In the genomic region with DNA sequence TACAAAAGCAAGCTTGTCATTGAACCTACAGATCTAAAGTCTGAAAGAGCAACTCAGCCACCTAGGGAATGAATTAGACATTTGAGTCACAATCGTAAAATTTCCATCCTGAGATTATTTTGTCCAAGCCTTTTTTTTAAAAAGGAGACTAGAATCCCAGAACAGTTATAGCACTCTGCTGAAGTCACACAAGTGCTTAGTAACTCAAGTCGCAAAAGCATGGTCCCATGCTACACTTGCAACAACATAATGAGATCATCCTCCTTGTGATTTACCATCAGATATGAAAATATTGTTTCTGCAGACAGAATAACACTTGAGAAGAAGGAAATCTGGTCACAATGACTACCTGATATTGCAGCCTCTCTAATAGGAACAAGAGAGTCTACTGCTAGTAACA, we compare ENCODE assay signal across 32 cellular contexts.
DNase-seq lines count a peak whose midpoint lies in the region; TF ChIP-seq lines count a peak whose summit lies in the region.
"Had no signal": no experiment of that assay in that cellular context is flagged by ENCODE, and none has a peak within 500 bp of the region (broad histone marks: within the 10 kb centered on the region; RNA-seq: fewer than 3 reads in every experiment).

No MANE protein-coding gene starts in this region.

- peak overlapping the region; percentile 98 for H3K27ac Mint-ChIP-seq in endothelial cell (ENCODE audit: unreplicated experiment)
- H3K27ac Mint-ChIP-seq in neural progenitor cell, result peak overlapping the region; percentile 29
- H3K27ac Mint-ChIP-seq: activated CD4-positive, alpha-beta memory T cell treated with anti-CD3 and anti-CD28 coated beads for 36 hours; activated naive CD4-positive, alpha-beta T cell treated with anti-CD3 and anti-CD28 coated beads, Interleukin-2, amount 10 ng/mL, durations not matched to agents 7 days and 5 days; stimulated activated memory B cell treated with anti-CD40 and anti-IgM and Interleukin-4, amounts not matched to agents 10 μg/mL and 1 μg/mL and 100 μg/mL, for 72 hours; T-helper 1 cell treated with Interleukin-12 subunit alpha and Interleukin-12 subunit beta and Interleukin-4 antibody, amounts not matched to agents 30 μg/mL and 1 μg/mL, for 36 hours had no signal

- H3K27me3 Mint-ChIP-seq in endothelial cell (ENCODE audit: unreplicated experiment) (no peaks in the 10 kb centered on the region), neural progenitor cell (ENCODE audit: insufficient read depth, low read depth) (no peaks in the 10 kb centered on the region)
- H3K27me3 Mint-ChIP-seq: activated CD4-positive, alpha-beta memory T cell treated with anti-CD3 and anti-CD28 coated beads for 36 hours; activated naive CD4-positive, alpha-beta T cell treated with anti-CD3 and anti-CD28 coated beads, Interleukin-2, amount 10 ng/mL, durations not matched to agents 7 days and 5 days; stimulated activated memory B cell treated with anti-CD40 and anti-IgM and Interleukin-4, amounts not matched to agents 10 μg/mL and 1 μg/mL and 100 μg/mL, for 72 hours had no signal

- H3K9me3 Mint-ChIP-seq in endothelial cell (ENCODE audit: unreplicated experiment) (no peaks in the 10 kb centered on the region), neural progenitor cell (peaks cover 8% of the 10 kb centered on the region)
- H3K9me3 Mint-ChIP-seq: nephron; T-helper 1 cell treated with Interleukin-12 subunit alpha and Interleukin-12 subunit beta and Interleukin-4 antibody, amounts not matched to agents 30 μg/mL and 1 μg/mL, for 36 hours had no signal

- H3F3A ChIP-seq in neural progenitor cell (ENCODE audit: low read depth), result peaks cover under 1% of the 10 kb centered on the region

- peak overlapping the region; percentile 26 for H2AFZ ChIP-seq in neural progenitor cell (replicated peaks)
- H2AFZ ChIP-seq: parathyroid adenoma had no signal

- H3K9me3 ChIP-seq in neural progenitor cell (ENCODE audit: low read depth), result no peaks in the 10 kb centered on the region
- H3K9me3 ChIP-seq: right atrium auricular region had no signal

- H3K27me3 ChIP-seq in neural progenitor cell, result no peaks in the 10 kb centered on the region
- H3K27me3 ChIP-seq: right atrium auricular region had no signal

- no peak overlapping the region for H3K4me3 ChIP-seq in neural progenitor cell
- H3K4me3 ChIP-seq: lung, right atrium auricular region had no signal

- no peaks in the 10 kb centered on the region for H3K79me2 ChIP-seq in neural progenitor cell (ENCODE audit: low read depth)
- H3K79me2 ChIP-seq: parathyroid adenoma had no signal

- DNase-seq in Caki2 (ENCODE audit: low read depth) (peak; percentile 37), M059J (ENCODE audit: low read depth) (peak; percentile 6), endothelial cell (ENCODE audit: low spot score) (no peak), neural progenitor cell (ENCODE audit: low spot score) (no peak), NCI-H1930 (lab: John Stamatoyannopoulos, UW) (no peak), KG1 (lab: John Stamatoyannopoulos, UW) (no peak), T-helper 2 cell (no peak), NCI-H1092 treated with DMSO at 0.1 percent for 48 hours (lab: John Stamatoyannopoulos, UW) (no peak)
- DNase-seq: ACHN; activated CD4-positive, alpha-beta memory T cell treated with anti-CD3 and anti-CD28 coated beads for 36 hours; activated CD4-positive, CD25-positive, alpha-beta regulatory T cell treated with anti-CD3 and anti-CD28 coated beads, Interleukin-2, amount 50 U/mL, for 72 hours; activated CD8-positive, alpha-beta memory T cell treated with anti-CD3 and anti-CD28 coated beads, Interleukin-2, amount 50 U/mL, for 48 hours; activated naive CD4-positive, alpha-beta T cell treated with anti-CD3 and anti-CD28 coated beads, Interleukin-2, amount 10 ng/mL, durations not matched to agents 7 days and 5 days; anterior cingulate cortex; Calu3; caudate nucleus; dermis blood vessel endothelial cell; DMS79 treated with DMSO at 0.1 percent for 48 hours; head of caudate nucleus; NCI-H1048; NCI-H187 treated with DMSO at 0.1 percent for 48 hours; NCI-H226; NCI-H69; stimulated activated CD4-positive, alpha-beta T cell treated with anti-CD3 and anti-CD28 coated beads, Interleukin-12 subunit alpha, Interleukin-12 subunit beta, amount 100 ng/mL, for 4 hours; stimulated activated CD4-positive, alpha-beta T cell treated with anti-CD3 and anti-CD28 coated beads, Interleukin-4, amount 100 ng/mL, for 1 hour had no signal

- no peaks in the 10 kb centered on the region for H3K36me3 Mint-ChIP-seq in endothelial cell (ENCODE audit: low read depth, unreplicated experiment)
- peaks cover 7% of the 10 kb centered on the region for H3K36me3 Mint-ChIP-seq in neural progenitor cell
- H3K36me3 Mint-ChIP-seq: activated CD4-positive, alpha-beta memory T cell treated with anti-CD3 and anti-CD28 coated beads for 36 hours; activated naive CD4-positive, alpha-beta T cell treated with anti-CD3 and anti-CD28 coated beads, Interleukin-2, amount 10 ng/mL, durations not matched to agents 7 days and 5 days; stimulated activated memory B cell treated with anti-CD40 and anti-IgM and Interleukin-4, amounts not matched to agents 10 μg/mL and 1 μg/mL and 100 μg/mL, for 72 hours had no signal

- H3K4me2 ChIP-seq in neural progenitor cell, result no peak overlapping the region

- TF ChIP-seq CTCF in endothelial cell (IDR thresholded peaks at IDR 0.05; ENCODE audit: unreplicated experiment) (no peak), neural progenitor cell (IDR thresholded peaks at IDR 0.05) (no peak)

- no peak overlapping the region for H3K9ac ChIP-seq in neural progenitor cell
- H3K9ac ChIP-seq: parathyroid adenoma had no signal

- no peaks in the 10 kb centered on the region for H3K36me3 ChIP-seq in neural progenitor cell
- H3K36me3 ChIP-seq: right atrium auricular region had no signal

- H3K4me3 Mint-ChIP-seq in endothelial cell (ENCODE audit: unreplicated experiment) (no peak overlapping the region), neural progenitor cell (no peak overlapping the region)
- H3K4me3 Mint-ChIP-seq: activated CD4-positive, alpha-beta memory T cell treated with anti-CD3 and anti-CD28 coated beads for 36 hours; activated naive CD4-positive, alpha-beta T cell treated with anti-CD3 and anti-CD28 coated beads, Interleukin-2, amount 10 ng/mL, durations not matched to agents 7 days and 5 days; nephron; stimulated activated memory B cell treated with anti-CD40 and anti-IgM and Interleukin-4, amounts not matched to agents 10 μg/mL and 1 μg/mL and 100 μg/mL, for 72 hours; T-helper 1 cell treated with Interleukin-12 subunit alpha and Interleukin-12 subunit beta and Interleukin-4 antibody, amounts not matched to agents 30 μg/mL and 1 μg/mL, for 36 hours had no signal

- H4K20me1 ChIP-seq in neural progenitor cell (ENCODE audit: low read depth), result no peaks in the 10 kb centered on the region

- in situ Hi-C loops in Caki2 (cut with HindIII; ENCODE audit: low pct_unique_long_range_greater_than_20kb, low sequenced_read_pairs), result no loop called here

- H3K4me1 Mint-ChIP-seq in endothelial cell (ENCODE audit: unreplicated experiment) (peaks cover 18% of the 10 kb centered on the region), neural progenitor cell (peaks cover 31% of the 10 kb centered on the region)
- H3K4me1 Mint-ChIP-seq: activated naive CD4-positive, alpha-beta T cell treated with anti-CD3 and anti-CD28 coated beads, Interleukin-2, amount 10 ng/mL, durations not matched to agents 7 days and 5 days; stimulated activated memory B cell treated with anti-CD40 and anti-IgM and Interleukin-4, amounts not matched to agents 10 μg/mL and 1 μg/mL and 100 μg/mL, for 72 hours had no signal

- no peak overlapping the region for H3K27ac ChIP-seq in neural progenitor cell
- H3K27ac ChIP-seq: C4-2B, right atrium auricular region had no signal

- H3K4me1 ChIP-seq in neural progenitor cell, result no peaks in the 10 kb centered on the region
- H3K4me1 ChIP-seq: parathyroid adenoma had no signal

Comparison
In these comparisons a context has a peak if more than half of its experiments do, and no peak if none do; other contexts are left out.
1. DNase-seq: peak in Caki2 (single experiment) and M059J (single experiment); none in endothelial cell (single experiment), neural progenitor cell (single experiment), NCI-H1930 (0 of 2), KG1 (single experiment), T-helper 2 cell (0 of 5) and NCI-H1092 treated with DMSO at 0.1 percent for 48 hours (single experiment).